In the genomic region with DNA sequence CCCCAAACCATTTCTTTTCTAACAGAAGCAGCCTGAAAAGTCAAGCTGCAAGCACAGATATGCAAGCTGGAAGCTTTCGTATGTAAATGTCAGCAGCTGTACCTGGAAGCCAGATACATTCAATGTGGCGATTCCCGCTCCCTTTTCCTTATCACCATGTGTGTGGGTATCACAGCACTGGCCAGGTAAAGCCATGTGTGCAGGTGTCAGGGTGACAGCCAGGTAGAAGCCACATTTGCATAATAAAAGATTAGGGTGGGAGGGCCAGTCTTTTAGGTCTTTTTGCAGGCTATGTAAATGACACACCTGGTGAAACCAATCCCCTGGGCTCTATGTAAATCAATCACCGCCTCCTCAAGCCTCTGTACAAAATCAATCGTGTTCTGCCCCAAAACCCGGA, we compare ENCODE assay signal across 1 cellular context.
TF ChIP-seq lines count a peak whose summit lies in the region.

No MANE protein-coding gene starts in this region.

TF ChIP-seq in WTC11, 78 proteins besides CTCF, POLR2A, EP300 and RAD21 (continued from another document):
- TF ChIP-seq, protein P1, sequence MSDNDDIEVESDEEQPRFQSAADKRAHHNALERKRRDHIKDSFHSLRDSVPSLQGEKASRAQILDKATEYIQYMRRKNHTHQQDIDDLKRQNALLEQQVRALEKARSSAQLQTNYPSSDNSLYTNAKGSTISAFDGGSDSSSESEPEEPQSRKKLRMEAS (CRISPR knock-in tag; IDR thresholded peaks at IDR 0.05), result peak; percentile 64
- peak; percentile 99 for TF ChIP-seq ZNF121 (CRISPR knock-in tag; IDR thresholded peaks at IDR 0.05)
